ENCODE assay signal across 28 cellular contexts in genomic region chr15:80199366-80199765, GRCh38. TPM values are rescaled to one million over a fixed set of nuclear protein-coding genes. Genes with fewer than 3 reads are reported as not detected.
"Had no signal": no experiment of that assay in that cellular context is flagged by ENCODE, and none has a peak within 500 bp of the region (broad histone marks: within the 10 kb centered on the region; RNA-seq: fewer than 3 reads in every experiment).

No MANE protein-coding gene starts in this region.

- H3K36me3 Mint-ChIP-seq: activated naive CD8-positive, alpha-beta T cell; brain; T-cell had no signal

- FAIRE-seq: astrocyte, TTC549 had no signal

- H3K4me1 Mint-ChIP-seq: activated CD4-positive, alpha-beta memory T cell treated with anti-CD3 and anti-CD28 coated beads, Interleukin-2, amount 10 ng/mL, durations not matched to agents 7 days and 5 days; activated CD4-positive, alpha-beta T cell treated with anti-CD3 and anti-CD28 coated beads, Interleukin-2, amount 10 ng/mL, durations not matched to agents 7 days and 5 days; activated T-helper 17 cell treated with anti-CD3 and anti-CD28 coated beads, Interleukin-2, amount 50 U/mL, for 72 hours; central memory CD8-positive, alpha-beta T cell; T-cell had no signal

- H3K4me3 Mint-ChIP-seq: activated CD4-positive, alpha-beta memory T cell treated with anti-CD3 and anti-CD28 coated beads, Interleukin-2, amount 10 ng/mL, durations not matched to agents 7 days and 5 days; activated CD4-positive, alpha-beta T cell treated with anti-CD3 and anti-CD28 coated beads, Interleukin-2, amount 10 ng/mL, durations not matched to agents 7 days and 5 days; activated naive CD4-positive, alpha-beta T cell treated with anti-CD3 and anti-CD28 coated beads for 36 hours; activated naive CD8-positive, alpha-beta T cell; activated T-helper 17 cell treated with anti-CD3 and anti-CD28 coated beads, Interleukin-2, amount 50 U/mL, for 72 hours; brain; central memory CD8-positive, alpha-beta T cell; T-cell had no signal

- DNase-seq: activated CD4-positive, alpha-beta memory T cell treated with anti-CD3 and anti-CD28 coated beads, Interleukin-2, amount 10 ng/mL, durations not matched to agents 7 days and 5 days; activated CD4-positive, alpha-beta T cell treated with anti-CD3 and anti-CD28 coated beads, Interleukin-2, amount 10 ng/mL, durations not matched to agents 7 days and 5 days; activated CD4-positive, CD25-positive, alpha-beta regulatory T cell; activated gamma-delta T cell; activated naive CD4-positive, alpha-beta T cell treated with anti-CD3 and anti-CD28 coated beads for 36 hours; activated T-cell treated with anti-CD3 and anti-CD28 coated beads for 4 hours; activated T-cell treated with anti-CD3 and anti-CD28 coated beads, Interleukin-2, amount 50 U/mL, for 48 hours; amygdala; Karpas-422; MM.1S; NCI-H1105; NCI-H1436; NCI-H1694 treated with DMSO at 0.1 percent for 48 hours; NCI-H2029 treated with DMSO at 0.1 percent for 48 hours; NCI-H446; NCI-H69; PC-3; SHP77 treated with DMSO at 0.1 percent for 48 hours; T-cell; T-helper 2 cell; T1000 had no signal

- H3K27ac Mint-ChIP-seq: activated CD4-positive, alpha-beta memory T cell treated with anti-CD3 and anti-CD28 coated beads, Interleukin-2, amount 10 ng/mL, durations not matched to agents 7 days and 5 days; activated CD4-positive, alpha-beta T cell treated with anti-CD3 and anti-CD28 coated beads, Interleukin-2, amount 10 ng/mL, durations not matched to agents 7 days and 5 days; activated naive CD4-positive, alpha-beta T cell treated with anti-CD3 and anti-CD28 coated beads for 36 hours; activated naive CD8-positive, alpha-beta T cell; activated T-helper 17 cell treated with anti-CD3 and anti-CD28 coated beads, Interleukin-2, amount 50 U/mL, for 72 hours; brain; T-cell had no signal

- H3K9me3 Mint-ChIP-seq: activated CD4-positive, alpha-beta memory T cell treated with anti-CD3 and anti-CD28 coated beads, Interleukin-2, amount 10 ng/mL, durations not matched to agents 7 days and 5 days; activated CD4-positive, alpha-beta T cell treated with anti-CD3 and anti-CD28 coated beads, Interleukin-2, amount 10 ng/mL, durations not matched to agents 7 days and 5 days; activated naive CD4-positive, alpha-beta T cell treated with anti-CD3 and anti-CD28 coated beads for 36 hours; activated T-helper 17 cell treated with anti-CD3 and anti-CD28 coated beads, Interleukin-2, amount 50 U/mL, for 72 hours; brain; central memory CD8-positive, alpha-beta T cell; T-cell had no signal

- ATAC-seq: activated T-helper 17 cell treated with anti-CD3 and anti-CD28 coated beads, Interleukin-2, amount 50 U/mL, for 72 hours; PC-3; T-cell had no signal

RNA-seq across cellular contexts. Expression of gene CTXND1, which starts 52.6 kb away (rescaled TPM):
- total RNA-seq: activated CD4-positive, alpha-beta memory T cell treated with anti-CD3 and anti-CD28 coated beads, Interleukin-2, amount 10 ng/mL, durations not matched to agents 7 days and 5 days; activated CD4-positive, alpha-beta T cell treated with anti-CD3 and anti-CD28 coated beads, Interleukin-2, amount 10 ng/mL, durations not matched to agents 7 days and 5 days; activated CD8-positive, alpha-beta memory T cell treated with anti-CD3 and anti-CD28 coated beads for 36 hours; activated naive CD4-positive, alpha-beta T cell treated with anti-CD3 and anti-CD28 coated beads for 36 hours; activated T-helper 17 cell treated with anti-CD3 and anti-CD28 coated beads, Interleukin-2, amount 50 U/mL, for 72 hours; astrocyte; PC-3; T-cell had no signal
